21 cellular contexts compared by ENCODE assay signal in genomic region chr18:65214456-65214855, GRCh38.
DNase-seq lines count a peak whose midpoint lies in the region; ATAC-seq and TF ChIP-seq lines count a peak whose summit lies in the region.
"Had no signal": no experiment of that assay in that cellular context is flagged by ENCODE, and none has a peak within 500 bp of the region (broad histone marks: within the 10 kb centered on the region; RNA-seq: fewer than 3 reads in every experiment).

No MANE protein-coding gene starts in this region.

- BruUV-seq in A673 (replicated peaks; lab: Mats Ljungman, UMichigan) (no TSS peak), PC-3 (replicated peaks; lab: Mats Ljungman, UMichigan) (no TSS peak)

- no peaks in the 10 kb centered on the region for H3K9me2 ChIP-seq in PC-3 (replicated peaks; ENCODE audit: low read length)

- no peak overlapping the region for H3K4me2 ChIP-seq in PC-3 (ENCODE audit: low read length)
- H3K4me2 ChIP-seq: A549, BLaER1 had no signal

- H2AFZ ChIP-seq in PC-3 (ENCODE audit: low read length): no peak overlapping the region

- H3K9me3 ChIP-seq in A673 (ENCODE audit: low read depth, low read length, poor library complexity, severe bottlenecking): no peaks in the 10 kb centered on the region
- H3K9me3 ChIP-seq in PC-3 (ENCODE audit: low read length): no peaks in the 10 kb centered on the region
- H3K9me3 ChIP-seq: A549, BE2C, BLaER1, Caco-2 had no signal

- no peaks in the 10 kb centered on the region for H3F3A ChIP-seq in PC-3 (ENCODE audit: low read length, unreplicated experiment)

- H3K27ac ChIP-seq in A673 (ENCODE audit: low read depth, low read length, poor library complexity, severe bottlenecking) (no peak overlapping the region), PC-3 (ENCODE audit: low read length) (no peak overlapping the region)
- H3K27ac ChIP-seq: 22Rv1, A549, BLaER1 had no signal

- in situ Hi-C loops in SK-MEL-5 (cut with HindIII; ENCODE audit: low pct_unique_long_range_greater_than_20kb, low sequenced_read_pairs): no loop called here
- in situ Hi-C loops in GM13976 (cut with MboI; ENCODE audit: low sequenced_read_pairs, unreplicated experiment): no loop called here

- DNase-seq in A673 (ENCODE audit: low spot score) (peak; percentile 11), NCI-H69 (lab: John Stamatoyannopoulos, UW) (peak; percentile 64), PC-3 (no peak), SK-MEL-5 (ENCODE audit: low read depth, low spot score) (peak; percentile 69), sciatic nerve (ENCODE audit: low spot score) (no peak), GM19238 (ENCODE audit: insufficient read length, low spot score) (no peak), GM13976 (ENCODE audit: low spot score) (no peak)
- no peak for DNase-seq in effector CD8-positive, alpha-beta T cell (lab: John Stamatoyannopoulos, UW)
- DNase-seq: ACHN; BE2C; C1 segment of cervical spinal cord; Caco-2; Calu3; CD4-positive, alpha-beta memory T cell; CD4-positive, CD25-positive, alpha-beta regulatory T cell; CD8-positive, alpha-beta memory T cell; DMS79 treated with DMSO at 0.1 percent for 48 hours; GF-D8 had no signal

- POLR2A ChIA-PET in A673 (lab: Charles Lee; ENCODE audit: low non-redundant PET): no interaction called here
- POLR2A ChIA-PET in PC-3 (lab: Charles Lee; ENCODE audit: unreplicated experiment): no interaction called here

- H3K36me3 ChIP-seq in A673 (ENCODE audit: insufficient read depth, low read length, poor library complexity, severe bottlenecking): no peaks in the 10 kb centered on the region
- H3K36me3 ChIP-seq in PC-3 (ENCODE audit: low read depth, low read length): no peaks in the 10 kb centered on the region
- H3K36me3 ChIP-seq: BE2C, BLaER1 had no signal

- no peak for TF ChIP-seq CTCF in A673 (conservative IDR thresholded peaks at IDR 0.05; ENCODE audit: low read depth, low read length)
- no peak for TF ChIP-seq CTCF in PC-3 (conservative IDR thresholded peaks at IDR 0.05; ENCODE audit: low read depth, low read length)
- TF ChIP-seq CTCF in GM13976 (IDR thresholded peaks at IDR 0.05; ENCODE audit: borderline replicate concordance, control extremely low read depth, extremely low read depth, insufficient read depth, missing control alignments): no peak

- H3K4me3 ChIP-seq in A673 (ENCODE audit: low read depth, low read length, poor library complexity, severe bottlenecking): no peak overlapping the region
- H3K4me3 ChIP-seq in PC-3 (ENCODE audit: low read length): no peak overlapping the region
- H3K4me3 ChIP-seq: A549, BLaER1 had no signal

- CTCF ChIA-PET in A673 (lab: Charles Lee) (no interaction called here), PC-3 (lab: Charles Lee) (interaction anchor here (0.6 kb wide), 1 partner anchor 128 kb away, joined by 3 read pairs; no protein-coding TSS in a partner anchor)

- peak; percentile 17; the same call in 1 of the 2 replicates for ATAC-seq in PC-3
- no peak for ATAC-seq in sciatic nerve
- ATAC-seq: A549 had no signal

- intact Hi-C loops in A673 (cut with micrococcal nuclease; ENCODE audit: unreplicated experiment): no loop called here
- intact Hi-C loops in PC-3 (cut with micrococcal nuclease): no loop called here
- intact Hi-C loops in sciatic nerve (cut with DNase I): no loop called here

- no peaks in the 10 kb centered on the region for H3K79me2 ChIP-seq in PC-3 (ENCODE audit: low read length)

- no peaks in the 10 kb centered on the region for H3K4me1 ChIP-seq in A673 (ENCODE audit: insufficient read depth, low read length, poor library complexity, severe bottlenecking)
- H3K4me1 ChIP-seq in PC-3 (ENCODE audit: insufficient read depth, low read length): peaks cover 12% of the 10 kb centered on the region; the same call in 1 of the 2 replicates
- H3K4me1 ChIP-seq: A549, BE2C, BLaER1, Caco-2 had no signal

- H3K27me3 ChIP-seq in A673 (replicated peaks; ENCODE audit: insufficient read depth, low read depth, low read length, poor library complexity) (no peaks in the 10 kb centered on the region), PC-3 (ENCODE audit: low read length) (no peaks in the 10 kb centered on the region)
- H3K27me3 ChIP-seq: BE2C, BLaER1 had no signal

- H4K20me1 ChIP-seq in PC-3 (ENCODE audit: low read length): no peaks in the 10 kb centered on the region
- H4K20me1 ChIP-seq: BLaER1 had no signal

- H3K9ac ChIP-seq in PC-3 (ENCODE audit: low read length): no peak overlapping the region
- H3K9ac ChIP-seq: BLaER1 had no signal

Comparison
In these comparisons a context has a peak if more than half of its experiments do, and no peak if none do; other contexts are left out.
1. DNase-seq: peak in A673 (single experiment), NCI-H69 (single experiment) and SK-MEL-5 (single experiment); none in PC-3 (single experiment), effector CD8-positive, alpha-beta T cell (single experiment), sciatic nerve (single experiment), GM19238 (single experiment) and GM13976 (single experiment).